ENCODE assay signal across 21 cellular contexts in genomic region chr20:47541355-47541922, GRCh38. TPM values are rescaled to one million over a fixed set of nuclear protein-coding genes. Genes with fewer than 3 reads are reported as not detected.
DNase-seq lines count a peak whose midpoint lies in the region; ATAC-seq and TF ChIP-seq lines count a peak whose summit lies in the region.
"Had no signal": no experiment of that assay in that cellular context is flagged by ENCODE, and none has a peak within 500 bp of the region (broad histone marks: within the 10 kb centered on the region; RNA-seq: fewer than 3 reads in every experiment).

No MANE protein-coding gene starts in this region.

- no peak for TF ChIP-seq POLR2A in spleen (IDR thresholded peaks at IDR 0.05)

- H4K20me1 ChIP-seq in PC-9 (ENCODE audit: insufficient read depth), result peaks cover 76% of the 10 kb centered on the region

- POLR2A ChIA-PET in PC-9 (lab: Charles Lee; ENCODE audit: unreplicated experiment), result interaction anchor here (0.6 kb wide), 1 partner anchor 393 kb away, joined by 4 read pairs; no protein-coding TSS in a partner anchor
- POLR2A ChIA-PET in WTC11 (lab: Charles Lee), result no interaction called here

- H3K36me3 Mint-ChIP-seq in activated naive CD4-positive, alpha-beta T cell treated with anti-CD3 and anti-CD28 coated beads, Interleukin-2, amount 50 U/mL, for 24 hours, result peaks cover 18% of the 10 kb centered on the region
- H3K36me3 Mint-ChIP-seq in chondrocyte (ENCODE audit: low read depth), result no peaks in the 10 kb centered on the region
- peaks cover 24% of the 10 kb centered on the region for H3K36me3 Mint-ChIP-seq in stimulated activated naive CD8-positive, alpha-beta T cell treated with anti-CD3 and anti-CD28 coated beads, Interleukin-15, Interleukin-2, amounts not matched to agents 100 ng/mL and 50 ng/mL, for 24 hours (ENCODE audit: low read depth)
- H3K36me3 Mint-ChIP-seq in WTC11, result no peaks in the 10 kb centered on the region

- H3K9me2 ChIP-seq in PC-9 (ENCODE audit: insufficient read depth), result no peaks in the 10 kb centered on the region

- H3K4me3 ChIP-seq in PC-9 (no peak overlapping the region), spleen (no peak overlapping the region)
- H3K4me3 ChIP-seq: esophagus muscularis mucosa, gastrocnemius medialis, lower lobe of right lung, ovary, SJSA1, thyroid gland had no signal

- H3K4me3 Mint-ChIP-seq in activated naive CD4-positive, alpha-beta T cell treated with anti-CD3 and anti-CD28 coated beads, Interleukin-2, amount 50 U/mL, for 24 hours, result peak overlapping the region; percentile 52
- H3K4me3 Mint-ChIP-seq in chondrocyte (ENCODE audit: unreplicated experiment) (no peak overlapping the region), WTC11 (no peak overlapping the region)
- no peak overlapping the region for H3K4me3 Mint-ChIP-seq in stimulated activated naive CD8-positive, alpha-beta T cell treated with anti-CD3 and anti-CD28 coated beads, Interleukin-15, Interleukin-2, amounts not matched to agents 100 ng/mL and 50 ng/mL, for 24 hours

- peaks cover 97% of the 10 kb centered on the region for H3K79me2 ChIP-seq in PC-9 (ENCODE audit: low read depth)

- TF ChIP-seq CTCF in PC-9 (conservative IDR thresholded peaks at IDR 0.05) (no peak), chondrocyte (IDR thresholded peaks at IDR 0.05) (no peak), WTC11 (IDR thresholded peaks at IDR 0.05) (no peak), spleen (IDR thresholded peaks at IDR 0.05 in 8 of 11, conservative IDR thresholded peaks at IDR 0.05 in 3 of 11) (no peak)

- H3K36me3 ChIP-seq in PC-9 (ENCODE audit: low read depth) (peaks cover 3% of the 10 kb centered on the region; the same call in 1 of the 2 replicates), spleen (peaks cover 0 to 6% (median 0%) of the 10 kb centered on the region in 6 donors)
- H3K36me3 ChIP-seq: esophagus muscularis mucosa, gastrocnemius medialis, lower lobe of right lung, ovary, SJSA1, thyroid gland had no signal

- H3K9me3 ChIP-seq in PC-9 (ENCODE audit: insufficient read depth, low read depth) (no peaks in the 10 kb centered on the region; the same call in 1 of the 2 replicates), spleen (no peaks in the 10 kb centered on the region)
- H3K9me3 ChIP-seq: esophagus muscularis mucosa, gastrocnemius medialis, lower lobe of right lung, ovary, SJSA1, thyroid gland had no signal

- CTCF ChIA-PET in PC-9 (lab: Charles Lee) (interaction anchor here (0.6 kb wide), 1 partner anchor 526 kb away, joined by 7 read pairs; no protein-coding TSS in a partner anchor), WTC11 (lab: Charles Lee) (interaction anchor here (1.5 kb wide), 1 partner anchor 122 kb away, joined by 3 read pairs; no protein-coding TSS in a partner anchor)

- H3K9me3 Mint-ChIP-seq in activated naive CD4-positive, alpha-beta T cell treated with anti-CD3 and anti-CD28 coated beads, Interleukin-2, amount 50 U/mL, for 24 hours, result no peaks in the 10 kb centered on the region
- H3K9me3 Mint-ChIP-seq in chondrocyte (ENCODE audit: low read depth), result no peaks in the 10 kb centered on the region
- H3K9me3 Mint-ChIP-seq in stimulated activated naive CD8-positive, alpha-beta T cell treated with anti-CD3 and anti-CD28 coated beads, Interleukin-15, Interleukin-2, amounts not matched to agents 100 ng/mL and 50 ng/mL, for 24 hours, result no peaks in the 10 kb centered on the region
- H3K9me3 Mint-ChIP-seq in WTC11, result no peaks in the 10 kb centered on the region

- H3K4me1 ChIP-seq in PC-9 (replicated peaks; ENCODE audit: insufficient read depth) (peaks cover 52% of the 10 kb centered on the region), spleen (peaks cover 35 to 97% (median 75%) of the 10 kb centered on the region in 6 donors)

- WGBS in spleen, 5 donors, result 59 to 83% (median 71%) methylated on average over 3 of the region's 3 CpGs

- H3K27me3 Mint-ChIP-seq in activated naive CD4-positive, alpha-beta T cell treated with anti-CD3 and anti-CD28 coated beads, Interleukin-2, amount 50 U/mL, for 24 hours, result no peaks in the 10 kb centered on the region
- H3K27me3 Mint-ChIP-seq in chondrocyte (ENCODE audit: low read depth), result no peaks in the 10 kb centered on the region
- no peaks in the 10 kb centered on the region for H3K27me3 Mint-ChIP-seq in stimulated activated naive CD8-positive, alpha-beta T cell treated with anti-CD3 and anti-CD28 coated beads, Interleukin-15, Interleukin-2, amounts not matched to agents 100 ng/mL and 50 ng/mL, for 24 hours
- H3K27me3 Mint-ChIP-seq in WTC11 (ENCODE audit: low read depth), result no peaks in the 10 kb centered on the region

- no peak overlapping the region for H3K4me2 ChIP-seq in PC-9

- H3F3A ChIP-seq in PC-9 (ENCODE audit: insufficient read depth, low read depth), result peaks cover 88% of the 10 kb centered on the region

- H3K27me3 ChIP-seq in PC-9 (ENCODE audit: insufficient read depth, low read depth) (no peaks in the 10 kb centered on the region), spleen (replicated peaks in 1 of 7) (no peaks in the 10 kb centered on the region)
- H3K27me3 ChIP-seq: esophagus muscularis mucosa, gastrocnemius medialis, ovary, SJSA1, thyroid gland had no signal

- H3K27ac Mint-ChIP-seq in activated naive CD4-positive, alpha-beta T cell treated with anti-CD3 and anti-CD28 coated beads, Interleukin-2, amount 50 U/mL, for 24 hours, result no peak overlapping the region
- H3K27ac Mint-ChIP-seq in chondrocyte (ENCODE audit: unreplicated experiment) (peak overlapping the region; percentile 66), WTC11 (no peak overlapping the region)
- H3K27ac Mint-ChIP-seq in stimulated activated naive CD8-positive, alpha-beta T cell treated with anti-CD3 and anti-CD28 coated beads, Interleukin-15, Interleukin-2, amounts not matched to agents 100 ng/mL and 50 ng/mL, for 24 hours, result peak overlapping the region; percentile 52

- intact Hi-C loops in PC-9 (cut with micrococcal nuclease; ENCODE audit: unreplicated experiment) (loop anchor here (10.0 kb wide), 1 partner anchor 73 kb away; no protein-coding TSS in a partner anchor), spleen (cut with DNase I; ENCODE audit: low total_unique reads) (no loop called here)

- no peak overlapping the region for H2AFZ ChIP-seq in PC-9

- peaks cover 85% of the 10 kb centered on the region for H3K4me1 Mint-ChIP-seq in activated naive CD4-positive, alpha-beta T cell treated with anti-CD3 and anti-CD28 coated beads, Interleukin-2, amount 50 U/mL, for 24 hours
- H3K4me1 Mint-ChIP-seq in chondrocyte (ENCODE audit: low read depth) (peaks cover 63% of the 10 kb centered on the region), WTC11 (peaks cover 58% of the 10 kb centered on the region)
- peaks cover 84% of the 10 kb centered on the region for H3K4me1 Mint-ChIP-seq in stimulated activated naive CD8-positive, alpha-beta T cell treated with anti-CD3 and anti-CD28 coated beads, Interleukin-15, Interleukin-2, amounts not matched to agents 100 ng/mL and 50 ng/mL, for 24 hours (ENCODE audit: low read depth)

- BruUV-seq in PC-9 (replicated peaks; lab: Mats Ljungman, UMichigan), result no TSS peak

- no peak for ATAC-seq in HG03045 (IDR thresholded peaks at IDR 0.05; ENCODE audit: unreplicated experiment)
- no peak for ATAC-seq in WTC11
- ATAC-seq: gastrocnemius medialis, lower lobe of right lung, right cardiac atrium had no signal

- DNase-seq in activated naive CD4-positive, alpha-beta T cell treated with anti-CD3 and anti-CD28 coated beads, Interleukin-2, amount 50 U/mL, for 16 hours, result no peak
- DNase-seq in PC-9 (no peak), chondrocyte (ENCODE audit: low spot score) (no peak), WTC11 (ENCODE audit: low spot score) (no peak), spleen (no peak)
- DNase-seq: activated gamma-delta T cell treated with Interleukin-2 at 50 U/mL for 16 hours; effector memory CD4-positive, alpha-beta T cell; gastrocnemius medialis; hypothalamus; lower lobe of right lung; NCI-H187 treated with DMSO at 0.1 percent for 48 hours; NCI-H226; ovary; right cardiac atrium; stimulated activated CD4-positive, alpha-beta T cell treated with anti-CD3 and anti-CD28 coated beads, Interleukin-15, amount 100 ng/mL, for 24 hours; thyroid gland had no signal

- H3K27ac ChIP-seq in PC-9 (peak overlapping the region; percentile 16), spleen (peak overlapping the region in 1 of 8 donors; percentile 18)
- H3K27ac ChIP-seq: esophagus muscularis mucosa, gastrocnemius medialis, lower lobe of right lung, ovary, thyroid gland had no signal

TF ChIP-seq in WTC11, 78 proteins besides CTCF, POLR2A, EP300 and RAD21 (continues in another document):
- TF ChIP-seq FOXJ3 (CRISPR knock-in tag; IDR thresholded peaks at IDR 0.05; ENCODE audit: borderline replicate concordance) (no peak), ZNF671 (CRISPR knock-in tag; IDR thresholded peaks at IDR 0.05) (no peak), GTF2I (CRISPR knock-in tag; conservative IDR thresholded peaks at IDR 0.05) (no peak), NFYB (CRISPR knock-in tag; conservative IDR thresholded peaks at IDR 0.05; ENCODE audit: low read depth) (no peak), KAT7 (CRISPR knock-in tag; IDR thresholded peaks at IDR 0.05; ENCODE audit: borderline replicate concordance) (no peak), ZNF416 (CRISPR knock-in tag; IDR thresholded peaks at IDR 0.05) (no peak), PRRX2 (CRISPR knock-in tag; IDR thresholded peaks at IDR 0.05) (no peak), RORB (CRISPR knock-in tag; IDR thresholded peaks at IDR 0.05) (no peak)
- TF ChIP-seq, protein P1, sequence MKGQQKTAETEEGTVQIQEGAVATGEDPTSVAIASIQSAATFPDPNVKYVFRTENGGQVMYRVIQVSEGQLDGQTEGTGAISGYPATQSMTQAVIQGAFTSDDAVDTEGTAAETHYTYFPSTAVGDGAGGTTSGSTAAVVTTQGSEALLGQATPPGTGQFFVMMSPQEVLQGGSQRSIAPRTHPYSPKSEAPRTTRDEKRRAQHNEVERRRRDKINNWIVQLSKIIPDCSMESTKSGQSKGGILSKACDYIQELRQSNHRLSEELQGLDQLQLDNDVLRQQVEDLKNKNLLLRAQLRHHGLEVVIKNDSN (CRISPR knock-in tag; IDR thresholded peaks at IDR 0.05), result no peak

RNA-seq across cellular contexts. Expression of gene NCOA3, which starts 39.8 kb away (rescaled TPM):
- total RNA-seq in PC-9 (2021) (40.3 and 78.0 TPM in 2 replicates), chondrocyte (38.1 to 56.0 TPM (median 45.2 TPM) in 3 replicates), WTC11 (2021) (20.2 to 25.2 TPM (median 21.5 TPM) in 3 replicates), spleen (10 to 100 TPM; 78.6 to 93.7 (median 84.1) TPM)
- 10 to 100 TPM; 12.5 to 17.4 (median 12.9) TPM for polyA plus RNA-seq in spleen

Comparison
In these comparisons a context has a peak if more than half of its experiments do, and no peak if none do; other contexts are left out.
1. H3K27ac Mint-ChIP-seq: peak in chondrocyte (single experiment) and stimulated activated naive CD8-positive, alpha-beta T cell treated with anti-CD3 and anti-CD28 coated beads, Interleukin-15, Interleukin-2, amounts not matched to agents 100 ng/mL and 50 ng/mL, for 24 hours (single experiment); none in activated naive CD4-positive, alpha-beta T cell treated with anti-CD3 and anti-CD28 coated beads, Interleukin-2, amount 50 U/mL, for 24 hours (single experiment) and WTC11 (single experiment).